In genomic region chr11:129694538-129694937, GRCh38 we compare ENCODE assay signal across 10 cellular contexts.
DNase-seq lines count a peak whose midpoint lies in the region; ATAC-seq, FAIRE-seq and TF ChIP-seq lines count a peak whose summit lies in the region.
"Had no signal": no experiment of that assay in that cellular context is flagged by ENCODE, and none has a peak within 500 bp of the region (broad histone marks: within the 10 kb centered on the region; RNA-seq: fewer than 3 reads in every experiment).

No MANE protein-coding gene starts in this region.

- no peaks in the 10 kb centered on the region for H4K20me1 ChIP-seq in Loucy (ENCODE audit: insufficient read depth, low read length, poor library complexity, severe bottlenecking)

- H3K9me3 ChIP-seq in Loucy (ENCODE audit: insufficient read depth, low read depth, low read length) = no peaks in the 10 kb centered on the region
- H3K9me3 ChIP-seq: ascending aorta had no signal

- H3K9ac ChIP-seq in Loucy (ENCODE audit: low read depth, low read length, poor library complexity, severe bottlenecking) = no peak overlapping the region

- no peaks in the 10 kb centered on the region for H3K4me1 ChIP-seq in Loucy (ENCODE audit: insufficient read depth, low read length, poor library complexity, severe bottlenecking)
- H3K4me1 ChIP-seq: ascending aorta had no signal

- H3K4me2 ChIP-seq in Loucy (ENCODE audit: low read depth, low read length, poor library complexity, severe bottlenecking) = no peak overlapping the region

- no peak overlapping the region for H3K27ac Mint-ChIP-seq in activated T-helper 1 cell treated with anti-CD3 and anti-CD28 coated beads, Interleukin-12 subunit alpha, Interleukin-12 subunit beta, Interleukin-2, Interleukin-4 antibody, amounts not matched to agents 30 ng/mL and 10 ng/mL and 1 ng/mL, durations not matched to agents 14 hours and 24 hours and 36 hours

- no peak for FAIRE-seq in GM12892 (lab: Jason Lieb, UNC)

- no peaks in the 10 kb centered on the region for H3K9me3 Mint-ChIP-seq in activated T-helper 1 cell treated with anti-CD3 and anti-CD28 coated beads, Interleukin-12 subunit alpha, Interleukin-12 subunit beta, Interleukin-2, Interleukin-4 antibody, amounts not matched to agents 30 ng/mL and 10 ng/mL and 1 ng/mL, durations not matched to agents 14 hours and 24 hours and 36 hours

- ATAC-seq in stimulated activated naive CD8-positive, alpha-beta T cell treated with anti-CD3 and anti-CD28 coated beads, Interleukin-15, Interleukin-2, amounts not matched to agents 100 U/mL and 50 U/mL, for 24 hours = no peak

- H3K79me2 ChIP-seq in Loucy (ENCODE audit: insufficient read depth, low read length) = no peaks in the 10 kb centered on the region

- TF ChIP-seq POLR2A in GM12892 (IDR thresholded peaks at IDR 0.05; ENCODE audit: low read depth, low read length) = no peak

- intact Hi-C loops in activated T-helper 1 cell treated with anti-CD3 and anti-CD28 coated beads, Interleukin-12 subunit alpha, Interleukin-12 subunit beta, Interleukin-2, Interleukin-4 antibody, amounts not matched to agents 30 ng/mL and 10 ng/mL and 1 ng/mL, durations not matched to agents 14 hours and 24 hours and 36 hours (cut with micrococcal nuclease) = loop anchor here (2.0 kb wide), 1 partner anchor 58 kb away; no protein-coding TSS in a partner anchor

- H3K9me2 ChIP-seq in Loucy (replicated peaks; ENCODE audit: low read depth, low read length) = no peaks in the 10 kb centered on the region

- no peaks in the 10 kb centered on the region for H3K36me3 Mint-ChIP-seq in activated T-helper 1 cell treated with anti-CD3 and anti-CD28 coated beads, Interleukin-12 subunit alpha, Interleukin-12 subunit beta, Interleukin-2, Interleukin-4 antibody, amounts not matched to agents 30 ng/mL and 10 ng/mL and 1 ng/mL, durations not matched to agents 14 hours and 24 hours and 36 hours (ENCODE audit: low read depth)

- in situ Hi-C loops in T47D (cut with HindIII; ENCODE audit: low pct_unique_long_range_greater_than_20kb, low sequenced_read_pairs) = no loop called here

- no peak overlapping the region for H3K4me3 ChIP-seq in Loucy (ENCODE audit: low read length, poor library complexity, severe bottlenecking)
- H3K4me3 ChIP-seq: ascending aorta had no signal

- peaks cover 5% of the 10 kb centered on the region for H3K4me1 Mint-ChIP-seq in activated T-helper 1 cell treated with anti-CD3 and anti-CD28 coated beads, Interleukin-12 subunit alpha, Interleukin-12 subunit beta, Interleukin-2, Interleukin-4 antibody, amounts not matched to agents 30 ng/mL and 10 ng/mL and 1 ng/mL, durations not matched to agents 14 hours and 24 hours and 36 hours (ENCODE audit: low read depth)

- H3K4me3 Mint-ChIP-seq in activated T-helper 1 cell treated with anti-CD3 and anti-CD28 coated beads, Interleukin-12 subunit alpha, Interleukin-12 subunit beta, Interleukin-2, Interleukin-4 antibody, amounts not matched to agents 30 ng/mL and 10 ng/mL and 1 ng/mL, durations not matched to agents 14 hours and 24 hours and 36 hours = no peak overlapping the region

- no peaks in the 10 kb centered on the region for H3K36me3 ChIP-seq in Loucy (ENCODE audit: insufficient read depth, low read length)
- H3K36me3 ChIP-seq: ascending aorta had no signal

- H3K27me3 ChIP-seq in Loucy (ENCODE audit: insufficient read depth, low read length, poor library complexity, severe bottlenecking) = no peaks in the 10 kb centered on the region
- H3K27me3 ChIP-seq: ascending aorta had no signal

- DNase-seq in stimulated activated CD4-positive, alpha-beta T cell treated with anti-CD3 and anti-CD28 coated beads, Interleukin-12 subunit alpha, Interleukin-12 subunit beta, amount 100 ng/mL, for 4 hours = peak; percentile 7
- no peak for DNase-seq in stimulated activated CD4-positive, alpha-beta T cell treated with anti-CD3 and anti-CD28 coated beads, Interleukin-4, amount 100 ng/mL, for 4 hours
- DNase-seq in T47D (ENCODE audit: low read depth in 1 of 2, low spot score in 1 of 2) (peak; percentile 57 to 84), NCI-H1417 treated with DMSO at 0.1 percent for 48 hours (lab: John Stamatoyannopoulos, UW) (no peak), GM12892 (ENCODE audit: insufficient read length) (no peak)
- DNase-seq in stimulated activated naive CD8-positive, alpha-beta T cell treated with anti-CD3 and anti-CD28 coated beads, Interleukin-15, Interleukin-2, amounts not matched to agents 100 U/mL and 50 U/mL, for 24 hours = peak; percentile 32
- DNase-seq in activated T-helper 1 cell treated with anti-CD3 and anti-CD28 coated beads, Interleukin-12 subunit alpha, Interleukin-12 subunit beta, Interleukin-2, Interleukin-4 antibody, amounts not matched to agents 30 ng/mL and 10 ng/mL and 1 ng/mL, durations not matched to agents 14 hours and 24 hours and 36 hours (ENCODE audit: low spot score) = no peak
- DNase-seq: SHP77 had no signal

- no peak overlapping the region for H2AFZ ChIP-seq in Loucy (ENCODE audit: low read length)

- peaks cover 2% of the 10 kb centered on the region for H3K27me3 Mint-ChIP-seq in activated T-helper 1 cell treated with anti-CD3 and anti-CD28 coated beads, Interleukin-12 subunit alpha, Interleukin-12 subunit beta, Interleukin-2, Interleukin-4 antibody, amounts not matched to agents 30 ng/mL and 10 ng/mL and 1 ng/mL, durations not matched to agents 14 hours and 24 hours and 36 hours (ENCODE audit: insufficient read depth)

- no peaks in the 10 kb centered on the region for H3F3A ChIP-seq in Loucy (ENCODE audit: low read depth)

- peak; percentile 42 for TF ChIP-seq CTCF in Loucy (conservative IDR thresholded peaks at IDR 0.05; ENCODE audit: low read length)

Comparison
In these comparisons a context has a peak if more than half of its experiments do, and no peak if none do; other contexts are left out.
1. DNase-seq: peak in stimulated activated CD4-positive, alpha-beta T cell treated with anti-CD3 and anti-CD28 coated beads, Interleukin-12 subunit alpha, Interleukin-12 subunit beta, amount 100 ng/mL, for 4 hours (single experiment), T47D (2 of 2) and stimulated activated naive CD8-positive, alpha-beta T cell treated with anti-CD3 and anti-CD28 coated beads, Interleukin-15, Interleukin-2, amounts not matched to agents 100 U/mL and 50 U/mL, for 24 hours (single experiment); none in stimulated activated CD4-positive, alpha-beta T cell treated with anti-CD3 and anti-CD28 coated beads, Interleukin-4, amount 100 ng/mL, for 4 hours (0 of 2), activated T-helper 1 cell treated with anti-CD3 and anti-CD28 coated beads, Interleukin-12 subunit alpha, Interleukin-12 subunit beta, Interleukin-2, Interleukin-4 antibody, amounts not matched to agents 30 ng/mL and 10 ng/mL and 1 ng/mL, durations not matched to agents 14 hours and 24 hours and 36 hours (single experiment), NCI-H1417 treated with DMSO at 0.1 percent for 48 hours (single experiment) and GM12892 (single experiment).